7 cellular contexts compared by ENCODE assay signal in genomic region chr10:97714401-97715258, GRCh38. TPM values are rescaled to one million over a fixed set of nuclear protein-coding genes. Genes with fewer than 3 reads are reported as not detected.
DNase-seq lines count a peak whose midpoint lies in the region; ATAC-seq and TF ChIP-seq lines count a peak whose summit lies in the region.

No MANE protein-coding gene starts in this region.

- peak overlapping the region; percentile 98 for H3K4me3 Mint-ChIP-seq in activated CD8-positive, alpha-beta T cell treated with anti-CD3 and anti-CD28 coated beads, Interleukin-2, amount 10 ng/mL, durations not matched to agents 7 days and 5 days
- peak overlapping the region; percentile 98 to 100 (median 99) for H3K4me3 Mint-ChIP-seq in nephron

- TF ChIP-seq EP300 in Ishikawa (IDR thresholded peaks at IDR 0.05; ENCODE audit: borderline replicate concordance), result no peak

- in situ Hi-C loops in G401 (cut with HindIII; ENCODE audit: low sequenced_read_pairs), result no loop called here

- CTCF ChIA-PET in activated CD8-positive, alpha-beta T cell treated with anti-CD3 and anti-CD28 coated beads, Interleukin-2, amount 10 ng/mL, durations not matched to agents 7 days and 5 days (lab: Charles Lee), result interaction anchor here (0.9 to 11.1 kb wide), 7 partner anchors 10 to 143 kb away, joined by 3 to 171 read pairs (median 7); partner anchors contain the start of genes ANKRD2, AVPI1 and ZFYVE27

- H3K4me3 ChIP-seq in fibroblast of pulmonary artery (replicated peaks; ENCODE audit: low read depth, low read length), result peak overlapping the region; percentile 73

- H3K9me3 Mint-ChIP-seq in activated CD8-positive, alpha-beta T cell treated with anti-CD3 and anti-CD28 coated beads, Interleukin-2, amount 10 ng/mL, durations not matched to agents 7 days and 5 days (ENCODE audit: insufficient read depth), result no peaks in the 10 kb centered on the region
- H3K9me3 Mint-ChIP-seq in nephron, result no peaks in the 10 kb centered on the region

- no peak for TF ChIP-seq CTCF in fibroblast of pulmonary artery (IDR thresholded peaks at IDR 0.05; ENCODE audit: low read length, missing control alignments)
- TF ChIP-seq CTCF in nephron (IDR thresholded peaks at IDR 0.05; ENCODE audit: unreplicated experiment in 3 of 3), result no peak

- H3K27ac Mint-ChIP-seq in activated CD8-positive, alpha-beta T cell treated with anti-CD3 and anti-CD28 coated beads, Interleukin-2, amount 10 ng/mL, durations not matched to agents 7 days and 5 days, result peak overlapping the region; percentile 25
- peak overlapping the region; percentile 96 to 99 (median 96) for H3K27ac Mint-ChIP-seq in nephron

- H3K36me3 Mint-ChIP-seq in activated CD8-positive, alpha-beta T cell treated with anti-CD3 and anti-CD28 coated beads, Interleukin-2, amount 10 ng/mL, durations not matched to agents 7 days and 5 days (ENCODE audit: low read depth), result no peaks in the 10 kb centered on the region
- peaks cover 28% of the 10 kb centered on the region for H3K36me3 Mint-ChIP-seq in nephron (ENCODE audit: low read depth)

- POLR2A ChIA-PET in activated CD8-positive, alpha-beta T cell treated with anti-CD3 and anti-CD28 coated beads, Interleukin-2, amount 10 ng/mL, durations not matched to agents 7 days and 5 days (lab: Charles Lee), result interaction anchor here (0.7 to 1.9 kb wide), 5 partner anchors 10 to 48 kb away, joined by 3 to 6 read pairs (median 3); partner anchors contain the start of genes AVPI1 and ZFYVE27

- peaks cover 20% of the 10 kb centered on the region for H3K4me1 Mint-ChIP-seq in activated CD8-positive, alpha-beta T cell treated with anti-CD3 and anti-CD28 coated beads, Interleukin-2, amount 10 ng/mL, durations not matched to agents 7 days and 5 days (ENCODE audit: low read depth)
- peaks cover 50% of the 10 kb centered on the region for H3K4me1 Mint-ChIP-seq in nephron

- no peak for TF ChIP-seq RAD21 in Ishikawa (IDR thresholded peaks at IDR 0.05; ENCODE audit: low read depth)

- H3K27me3 Mint-ChIP-seq in activated CD8-positive, alpha-beta T cell treated with anti-CD3 and anti-CD28 coated beads, Interleukin-2, amount 10 ng/mL, durations not matched to agents 7 days and 5 days (ENCODE audit: low read depth), result peaks cover 24% of the 10 kb centered on the region
- peaks cover 13% of the 10 kb centered on the region for H3K27me3 Mint-ChIP-seq in nephron (ENCODE audit: low read depth)

- DNase-seq in G401 (ENCODE audit: low spot score) (peak; percentile 55), fibroblast of pulmonary artery (ENCODE audit: low read depth) (peak; percentile 82), superior temporal gyrus (ENCODE audit: extremely low spot score) (no peak)
- peak; percentile 28 for DNase-seq in activated CD8-positive, alpha-beta T cell treated with anti-CD3 and anti-CD28 coated beads, Interleukin-2, amount 10 ng/mL, durations not matched to agents 7 days and 5 days

- peak; percentile 25 for ATAC-seq in GM21526 (IDR thresholded peaks at IDR 0.05; ENCODE audit: low FRiP score, unreplicated experiment)
- ATAC-seq in activated CD8-positive, alpha-beta T cell treated with anti-CD3 and anti-CD28 coated beads, Interleukin-2, amount 10 ng/mL, durations not matched to agents 7 days and 5 days, result peak; percentile 38

TF ChIP-seq in Ishikawa, 13 proteins besides CTCF, POLR2A, EP300 and RAD21:
- TF ChIP-seq MAX (IDR thresholded peaks at IDR 0.05) (no peak), TAF1 (IDR thresholded peaks at IDR 0.05; ENCODE audit: low read depth) (0 out of 2 replicates have a peak, but pooled peaks have one; percentile 38)

RNA-seq across cellular contexts. Expression of gene MARVELD1, which starts 1.1 kb away (rescaled TPM):
- total RNA-seq in G401 (2014; rRNA removed; shearing (Covaris generic)), result 35.0 and 61.1 TPM in 2 replicates
- 1 to 10 TPM; 2.2 to 2.4 TPM for total RNA-seq in activated CD8-positive, alpha-beta T cell treated with anti-CD3 and anti-CD28 coated beads, Interleukin-2, amount 10 ng/mL, durations not matched to agents 7 days and 5 days

RNA-seq across cellular contexts. Expression of gene ZFYVE27, which starts 22.3 kb away (rescaled TPM):
- 21.8 and 24.8 TPM in 2 replicates for total RNA-seq in G401 (2014; rRNA removed; shearing (Covaris generic))
- total RNA-seq in activated CD8-positive, alpha-beta T cell treated with anti-CD3 and anti-CD28 coated beads, Interleukin-2, amount 10 ng/mL, durations not matched to agents 7 days and 5 days, result 10 to 100 TPM; 23.8 to 27.3 TPM

RNA-seq across cellular contexts. Expression of gene AVPI1, which starts 27.6 kb away (rescaled TPM):
- total RNA-seq in G401 (2014; rRNA removed; shearing (Covaris generic)), result 19.1 and 24.4 TPM in 2 replicates
- total RNA-seq in activated CD8-positive, alpha-beta T cell treated with anti-CD3 and anti-CD28 coated beads, Interleukin-2, amount 10 ng/mL, durations not matched to agents 7 days and 5 days, result 1 to 10 TPM; 1.1 to 1.7 TPM

RNA-seq across cellular contexts. Expression of gene SFRP5, which starts 57.2 kb away (rescaled TPM):
- not detected in 2 replicates for total RNA-seq in G401 (2014; rRNA removed; shearing (Covaris generic))
- total RNA-seq in activated CD8-positive, alpha-beta T cell treated with anti-CD3 and anti-CD28 coated beads, Interleukin-2, amount 10 ng/mL, durations not matched to agents 7 days and 5 days, result under 1 TPM; 0.24 to 0.42 TPM

Comparison
In these comparisons a context has a peak if more than half of its experiments do, and no peak if none do; other contexts are left out.
1. RNA of gene MARVELD1, which starts 1.1 kb away (total RNA-seq): 35.0 to 61.1 TPM in G401; 2.2 to 2.4 TPM in activated CD8-positive, alpha-beta T cell treated with anti-CD3 and anti-CD28 coated beads, Interleukin-2, amount 10 ng/mL, durations not matched to agents 7 days and 5 days; every median in the first group is over 10 times any median in the second.